In the genomic region with DNA sequence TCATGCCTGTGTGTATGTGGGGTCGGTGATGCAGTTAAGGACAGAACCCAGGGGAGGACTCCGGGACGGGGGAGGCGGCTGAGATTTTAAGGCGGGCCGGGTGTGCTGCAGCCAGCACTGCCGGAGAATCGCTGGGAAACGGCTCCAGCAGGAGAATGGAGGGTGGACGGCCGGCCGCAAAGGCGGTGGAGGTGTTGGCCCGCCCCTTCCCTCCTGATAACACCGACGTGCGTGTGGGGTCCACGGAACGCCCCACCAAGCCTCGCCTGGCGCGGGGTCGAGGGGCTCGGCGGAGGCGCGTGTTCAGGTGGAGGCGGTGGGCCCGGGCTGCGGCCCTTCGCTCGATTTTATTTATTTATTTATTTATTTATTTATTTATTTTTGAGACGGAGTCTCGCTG, we compare ENCODE assay signal across 10 cellular contexts. TPM values are rescaled to one million over a fixed set of nuclear protein-coding genes. Genes with fewer than 3 reads are reported as not detected.
A peak's percentile ranks its signal among the peaks of the same experiment; 100 is the strongest.
DNase-seq lines count a peak whose midpoint lies in the region; ATAC-seq and TF ChIP-seq lines count a peak whose summit lies in the region.
"Had no signal": no experiment of that assay in that cellular context is flagged by ENCODE, and none has a peak within 500 bp of the region (broad histone marks: within the 10 kb centered on the region; RNA-seq: fewer than 3 reads in every experiment).

No MANE protein-coding gene starts in this region.

- H3K9me3 ChIP-seq in adipocyte (ENCODE audit: control insufficient read depth, low read length) (no peaks in the 10 kb centered on the region), left lung (no peaks in the 10 kb centered on the region), stomach smooth muscle (ENCODE audit: control insufficient read depth in 2 of 2, low read length in 2 of 2) (no peaks in the 10 kb centered on the region)

- peaks cover 17% of the 10 kb centered on the region for H3K4me1 Mint-ChIP-seq in T-helper 1 cell treated with Interleukin-12 subunit alpha and Interleukin-12 subunit beta and Interleukin-4 antibody, amounts not matched to agents 30 μg/mL and 1 μg/mL, for 36 hours (ENCODE audit: low read depth)

- peaks cover 5% of the 10 kb centered on the region for H3K27me3 Mint-ChIP-seq in T-helper 1 cell treated with Interleukin-12 subunit alpha and Interleukin-12 subunit beta and Interleukin-4 antibody, amounts not matched to agents 30 μg/mL and 1 μg/mL, for 36 hours (ENCODE audit: low read depth)

- H3K36me3 Mint-ChIP-seq in T-helper 1 cell treated with Interleukin-12 subunit alpha and Interleukin-12 subunit beta and Interleukin-4 antibody, amounts not matched to agents 30 μg/mL and 1 μg/mL, for 36 hours (ENCODE audit: low read depth) = no peaks in the 10 kb centered on the region

- intact Hi-C loops in left lung (cut with DNase I) = no loop called here

- H3K9ac ChIP-seq in adipocyte (ENCODE audit: low read length) (peak overlapping the region; percentile 94), stomach smooth muscle (ENCODE audit: low read length in 2 of 2) (no peak overlapping the region)

- H3K4me3 ChIP-seq in adipocyte (ENCODE audit: low read length) (peak overlapping the region; percentile 93), left lung (peak overlapping the region; percentile 72 to 92), stomach smooth muscle (ENCODE audit: low read length in 2 of 2) (peak overlapping the region; percentile 61 to 86)

- no peak for ATAC-seq in left lung
- ATAC-seq in HG03571 (IDR thresholded peaks at IDR 0.05; ENCODE audit: unreplicated experiment) = no peak

- no peak for DNase-seq in T-helper 1 cell
- no peak for DNase-seq in adipocyte (ENCODE audit: low read depth)
- no peak for DNase-seq in left lung
- no peak for DNase-seq in islet precursor cell
- no peak for DNase-seq in DMS53 (lab: John Stamatoyannopoulos, UW)

- TF ChIP-seq CTCF in left lung (IDR thresholded peaks at IDR 0.05) = no peak

- H3K4me1 ChIP-seq in adipocyte (ENCODE audit: control insufficient read depth, insufficient read depth, low read length) (peaks cover 16% of the 10 kb centered on the region), left lung (peaks cover 0 to 10% of the 10 kb centered on the region in 2 donors), stomach smooth muscle (ENCODE audit: control insufficient read depth, insufficient read depth, low read length) (peaks cover 3% of the 10 kb centered on the region)

- H3K4me3 Mint-ChIP-seq in T-helper 1 cell treated with Interleukin-12 subunit alpha and Interleukin-12 subunit beta and Interleukin-4 antibody, amounts not matched to agents 30 μg/mL and 1 μg/mL, for 36 hours = peak overlapping the region; percentile 77

- H3K27ac Mint-ChIP-seq in T-helper 1 cell treated with Interleukin-12 subunit alpha and Interleukin-12 subunit beta and Interleukin-4 antibody, amounts not matched to agents 30 μg/mL and 1 μg/mL, for 36 hours = peak overlapping the region; percentile 21

- no peaks in the 10 kb centered on the region for H3K9me3 Mint-ChIP-seq in T-helper 1 cell treated with Interleukin-12 subunit alpha and Interleukin-12 subunit beta and Interleukin-4 antibody, amounts not matched to agents 30 μg/mL and 1 μg/mL, for 36 hours

- peak overlapping the region in 1 of 2 donors; percentile 84 for H3K27ac ChIP-seq in left lung
- H3K27ac ChIP-seq in stomach smooth muscle (ENCODE audit: low read length) = no peak overlapping the region

- H3K27me3 ChIP-seq in adipocyte (replicated peaks; ENCODE audit: control insufficient read depth, insufficient read depth, low read length) (no peaks in the 10 kb centered on the region), left lung (no peaks in the 10 kb centered on the region), stomach smooth muscle (ENCODE audit: control insufficient read depth in 1 of 2, insufficient read depth in 2 of 2, low read length in 2 of 2) (no peaks in the 10 kb centered on the region)

- H3K36me3 ChIP-seq in adipocyte (ENCODE audit: control insufficient read depth, insufficient read depth, low read length, severe bottlenecking) (no peaks in the 10 kb centered on the region), left lung (no peaks in the 10 kb centered on the region), stomach smooth muscle (ENCODE audit: control insufficient read depth in 2 of 2, insufficient read depth in 2 of 2, low read length in 2 of 2) (no peaks in the 10 kb centered on the region)

RNA-seq across cellular contexts. Expression of gene ZNF843, which starts 0.6 kb away (rescaled TPM):
- 1 to 10 TPM; 1.5 to 1.6 TPM for total RNA-seq in left lung

RNA-seq across cellular contexts. Expression of gene COX6A2, which starts 13.8 kb away (rescaled TPM):
- total RNA-seq in left lung = under 1 TPM in 1 of 2 donors, not detected in 1; 0.67 TPM
- total RNA-seq: bronchial epithelial cell, SK-MEL-5 had no signal

RNA-seq across cellular contexts. Expression of gene ARMC5, which starts 17.3 kb away (rescaled TPM):
- total RNA-seq in left lung = 10 to 100 TPM in 1 of 2 donors, 1 to 10 TPM in 1; 8.5 to 10.1 TPM

RNA-seq across cellular contexts. Expression of gene TGFB1I1, which starts 30.0 kb away (rescaled TPM):
- total RNA-seq in left lung = 10 to 100 TPM; 49.3 to 70.3 TPM

RNA-seq across cellular contexts. Expression of gene SLC5A2, which starts 41.0 kb away (rescaled TPM):
- 1 to 10 TPM in 1 of 2 donors, under 1 TPM in 1; 0.92 to 1.4 TPM for total RNA-seq in left lung
